Comparison of ENCODE assay signal across 1 cellular context in genomic region chr2:234998404-234999211, GRCh38.
TF ChIP-seq lines count a peak whose summit lies in the region.

No MANE protein-coding gene starts in this region.

TF ChIP-seq in liver, 16 proteins besides CTCF, POLR2A, EP300 and RAD21 (continued from another document):
- TF ChIP-seq GABPA (IDR thresholded peaks at IDR 0.05 in 1 of 2, conservative IDR thresholded peaks at IDR 0.05 in 1 of 2) (peak in 1 of 2 donors; percentile 58), NR2F2 (IDR thresholded peaks at IDR 0.05) (peak; percentile 66), HNF4A (conservative IDR thresholded peaks at IDR 0.05) (peak; percentile 87 to 93), SP1 (IDR thresholded peaks at IDR 0.05) (peak; percentile 98), RXRA (IDR thresholded peaks at IDR 0.05) (peak; percentile 97 to 99), FOXA2 (IDR thresholded peaks at IDR 0.05) (no peak), MAX (IDR thresholded peaks at IDR 0.05) (peak; percentile 86)
- TF ChIP-seq, protein P1, sequence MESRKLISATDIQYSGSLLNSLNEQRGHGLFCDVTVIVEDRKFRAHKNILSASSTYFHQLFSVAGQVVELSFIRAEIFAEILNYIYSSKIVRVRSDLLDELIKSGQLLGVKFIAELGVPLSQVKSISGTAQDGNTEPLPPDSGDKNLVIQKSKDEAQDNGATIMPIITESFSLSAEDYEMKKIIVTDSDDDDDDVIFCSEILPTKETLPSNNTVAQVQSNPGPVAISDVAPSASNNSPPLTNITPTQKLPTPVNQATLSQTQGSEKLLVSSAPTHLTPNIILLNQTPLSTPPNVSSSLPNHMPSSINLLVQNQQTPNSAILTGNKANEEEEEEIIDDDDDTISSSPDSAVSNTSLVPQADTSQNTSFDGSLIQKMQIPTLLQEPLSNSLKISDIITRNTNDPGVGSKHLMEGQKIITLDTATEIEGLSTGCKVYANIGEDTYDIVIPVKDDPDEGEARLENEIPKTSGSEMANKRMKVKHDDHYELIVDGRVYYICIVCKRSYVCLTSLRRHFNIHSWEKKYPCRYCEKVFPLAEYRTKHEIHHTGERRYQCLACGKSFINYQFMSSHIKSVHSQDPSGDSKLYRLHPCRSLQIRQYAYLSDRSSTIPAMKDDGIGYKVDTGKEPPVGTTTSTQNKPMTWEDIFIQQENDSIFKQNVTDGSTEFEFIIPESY (IDR thresholded peaks at IDR 0.05) = peak; percentile 85
TF ChIP-seq in liver: peak in this region for 15.
